7 cellular contexts compared by ENCODE assay signal in genomic region chr11:26655287-26655686, GRCh38.
"Had no signal": no experiment of that assay in that cellular context is flagged by ENCODE, and none has a peak within 500 bp of the region (broad histone marks: within the 10 kb centered on the region; RNA-seq: fewer than 3 reads in every experiment).

No MANE protein-coding gene starts in this region.

- H3K4me3 ChIP-seq: GM23248 had no signal

- FAIRE-seq: H1, H54, HTR-8/SVneo had no signal

- H3K9me3 Mint-ChIP-seq: H9 had no signal

- H2AFZ ChIP-seq: GM23248 had no signal

- H3K27ac ChIP-seq: GM23248 had no signal

- H3K4me3 Mint-ChIP-seq: H9 had no signal

- H3K27ac Mint-ChIP-seq: H9 had no signal

- DNase-seq: GM23248, H9, HCEC 1CT, KBM-7 had no signal

- H3K9ac ChIP-seq: GM23248 had no signal
